In genomic region chr1:27549807-27550408, GRCh38 we compare ENCODE assay signal across 28 cellular contexts.
"Had no signal": no experiment of that assay in that cellular context is flagged by ENCODE, and none has a peak within 500 bp of the region (broad histone marks: within the 10 kb centered on the region; RNA-seq: fewer than 3 reads in every experiment).

No MANE protein-coding gene starts in this region.

- H3K36me3 Mint-ChIP-seq: activated naive CD4-positive, alpha-beta T cell treated with anti-CD3 and anti-CD28 coated beads, Interleukin-2, amount 50 U/mL, for 24 hours had no signal

- H3K27ac Mint-ChIP-seq: activated CD8-positive, alpha-beta T cell treated with anti-CD3 and anti-CD28 coated beads, Interleukin-2, amount 10 ng/mL, durations not matched to agents 7 days and 5 days; activated naive CD4-positive, alpha-beta T cell treated with anti-CD3 and anti-CD28 coated beads, Interleukin-2, amount 50 U/mL, for 24 hours; activated T-helper 1 cell treated with anti-CD3 and anti-CD28 coated beads, Interleukin-12 subunit alpha, Interleukin-12 subunit beta, Interleukin-2, Interleukin-4 antibody, amounts not matched to agents 30 ng/mL and 10 ng/mL and 1 ng/mL, durations not matched to agents 14 hours and 24 hours and 36 hours; T-helper 17 cell; WTC11 had no signal

- H3K27ac ChIP-seq: body of pancreas had no signal

- H3K9me3 ChIP-seq: body of pancreas had no signal

- H3K4me3 ChIP-seq: body of pancreas had no signal

- H3K27me3 ChIP-seq: body of pancreas had no signal

- H3K9me3 Mint-ChIP-seq: activated naive CD4-positive, alpha-beta T cell treated with anti-CD3 and anti-CD28 coated beads, Interleukin-2, amount 50 U/mL, for 24 hours; activated T-helper 1 cell treated with anti-CD3 and anti-CD28 coated beads, Interleukin-12 subunit alpha, Interleukin-12 subunit beta, Interleukin-2, Interleukin-4 antibody, amounts not matched to agents 30 ng/mL and 10 ng/mL and 1 ng/mL, durations not matched to agents 14 hours and 24 hours and 36 hours; WTC11 had no signal

- H3K27me3 Mint-ChIP-seq: activated naive CD4-positive, alpha-beta T cell treated with anti-CD3 and anti-CD28 coated beads, Interleukin-2, amount 50 U/mL, for 24 hours; T-helper 17 cell had no signal

- DNase-seq: activated CD4-positive, alpha-beta T cell treated with anti-CD3 and anti-CD28 coated beads for 48 hours; activated CD4-positive, alpha-beta T cell treated with anti-CD3 and anti-CD28 coated beads, Interleukin-2, amount 50 U/mL, for 4 hours; activated CD4-positive, CD25-positive, alpha-beta regulatory T cell treated with anti-CD3 and anti-CD28 coated beads, Interleukin-2, amount 50 U/mL, for 72 hours; activated CD8-positive, alpha-beta memory T cell treated with anti-CD3 and anti-CD28 coated beads, Interleukin-2, amount 50 U/mL, for 48 hours; activated CD8-positive, alpha-beta T cell treated with anti-CD3 and anti-CD28 coated beads, Interleukin-2, amount 10 ng/mL, durations not matched to agents 7 days and 5 days; activated effector memory CD4-positive, alpha-beta T cell treated with Interleukin-2 at 50 U/mL for 16 hours; activated naive CD4-positive, alpha-beta T cell; activated T-cell treated with anti-CD3 and anti-CD28 coated beads, Interleukin-2, amount 50 U/mL, for 1 hour; aorta; body of pancreas; Karpas-422; MM.1S; NCI-H1105; NCI-H1436; NCI-H1694 treated with DMSO at 0.1 percent for 48 hours; NCI-H2029 treated with DMSO at 0.1 percent for 48 hours; NCI-H345; NCI-H510A; NCI-H69; NK-92 treated with Interleukin-12 subunit alpha and Interleukin-12 subunit beta, amount 100 ng/mL, for 24 hours; OCI-M1; SIG-M5; T-helper 17 cell; T-helper 9 cell had no signal

- H3K4me3 Mint-ChIP-seq: activated CD8-positive, alpha-beta T cell treated with anti-CD3 and anti-CD28 coated beads, Interleukin-2, amount 10 ng/mL, durations not matched to agents 7 days and 5 days; activated naive CD4-positive, alpha-beta T cell treated with anti-CD3 and anti-CD28 coated beads, Interleukin-2, amount 50 U/mL, for 24 hours; activated T-helper 1 cell treated with anti-CD3 and anti-CD28 coated beads, Interleukin-12 subunit alpha, Interleukin-12 subunit beta, Interleukin-2, Interleukin-4 antibody, amounts not matched to agents 30 ng/mL and 10 ng/mL and 1 ng/mL, durations not matched to agents 14 hours and 24 hours and 36 hours; T-helper 17 cell; WTC11 had no signal

- ATAC-seq: activated CD8-positive, alpha-beta T cell treated with anti-CD3 and anti-CD28 coated beads, Interleukin-2, amount 10 ng/mL, durations not matched to agents 7 days and 5 days; Panc1; T-helper 17 cell; WTC11 had no signal
